Comparison of ENCODE assay signal across 20 cellular contexts in the genomic region with DNA sequence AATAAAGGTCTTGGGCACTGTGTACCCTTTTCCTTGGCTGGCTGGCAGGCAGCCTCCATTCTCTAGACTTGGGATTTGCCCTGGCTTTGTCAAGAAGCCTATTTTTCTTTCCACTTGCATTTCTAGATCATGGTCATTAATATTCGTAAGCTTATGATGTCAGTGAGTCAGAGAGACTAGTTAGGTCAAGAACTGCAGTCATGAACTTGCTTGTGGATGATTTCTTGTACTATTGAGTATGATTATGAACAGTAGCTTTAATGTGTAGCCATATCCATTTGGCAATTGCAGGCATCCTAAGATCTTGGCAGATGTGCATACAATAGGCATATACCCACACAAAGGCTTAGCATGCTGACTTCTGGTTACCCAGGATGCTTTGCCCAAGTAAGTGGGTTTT.
"Had no signal": no experiment of that assay in that cellular context is flagged by ENCODE, and none has a peak within 500 bp of the region (broad histone marks: within the 10 kb centered on the region; RNA-seq: fewer than 3 reads in every experiment).

No MANE protein-coding gene starts in this region.

- DNase-seq: Kasumi-1; MM.1S; NCI-H1092 treated with DMSO at 0.1 percent for 48 hours; NCI-H1436; NCI-H187; NCI-H2029; NCI-H2081 treated with DMSO at 0.1 percent for 48 hours; NCI-H2227 treated with DMSO at 0.1 percent for 48 hours; NCI-H524; NCI-H526 treated with DMSO at 0.1 percent for 48 hours; NCI-H748 treated with DMSO at 0.1 percent for 48 hours; NK-92 treated with Interleukin-12 subunit alpha and Interleukin-12 subunit beta, amount 100 ng/mL, for 24 hours; PC-3; Peyer's patch; SHP77 treated with DMSO at 0.1 percent for 48 hours; SJCRH30 had no signal

- ATAC-seq: K562, PC-3, Right ventricle myocardium inferior, SK-N-SH treated with all-trans-retinoic acid at 6 μM for 48 hours had no signal

- H3K27me3 ChIP-seq: Peyer's patch, SJCRH30 had no signal

- H3K36me3 ChIP-seq: Peyer's patch, SJCRH30 had no signal

- H3K4me3 ChIP-seq: K562, Peyer's patch, SJCRH30 had no signal

- FAIRE-seq: HTR-8/SVneo, K562 had no signal
